1 cellular context compared by ENCODE assay signal in genomic region chr10:91247360-91248111, GRCh38.
TF ChIP-seq lines count a peak whose summit lies in the region.

No MANE protein-coding gene starts in this region.

TF ChIP-seq in GM12878, 131 proteins besides CTCF, POLR2A, EP300 and RAD21 (continued from another document):
- TF ChIP-seq BCL3 (IDR thresholded peaks at IDR 0.05; ENCODE audit: borderline replicate concordance, insufficient read depth, low read depth, low read length, poor library complexity, severe bottlenecking), result no peak
- no peak for TF ChIP-seq PBX3 (IDR thresholded peaks at IDR 0.05; ENCODE audit: insufficient replicate concordance, low read depth, low read length)
- TF ChIP-seq SUPT20H (IDR thresholded peaks at IDR 0.05; ENCODE audit: borderline replicate concordance, control insufficient read depth, low read depth, low read length), result no peak
- no peak for TF ChIP-seq CHD4 (IDR thresholded peaks at IDR 0.05)
- no peak for TF ChIP-seq RFX5 (IDR thresholded peaks at IDR 0.05; ENCODE audit: low read depth, low read length)
TF ChIP-seq in GM12878: peak in this region for 0.
